Comparison of ENCODE assay signal across 8 cellular contexts in genomic region chr10:24209946-24210491, GRCh38. TPM values are rescaled to one million over a fixed set of nuclear protein-coding genes. Genes with fewer than 3 reads are reported as not detected.
DNase-seq lines count a peak whose midpoint lies in the region; ATAC-seq, FAIRE-seq and TF ChIP-seq lines count a peak whose summit lies in the region.

No MANE protein-coding gene starts in this region.

- TF ChIP-seq EP300 in gastroesophageal sphincter (IDR thresholded peaks at IDR 0.05) (no peak), sigmoid colon (IDR thresholded peaks at IDR 0.05) (no peak)

- TF ChIP-seq POLR2A in gastroesophageal sphincter (IDR thresholded peaks at IDR 0.05): no peak
- no peak for TF ChIP-seq POLR2A in sigmoid colon (IDR thresholded peaks at IDR 0.05)

- H3K9me3 ChIP-seq in gastroesophageal sphincter: no peaks in the 10 kb centered on the region
- no peaks in the 10 kb centered on the region for H3K9me3 ChIP-seq in sigmoid colon

- ATAC-seq in GM18873 (IDR thresholded peaks at IDR 0.05; ENCODE audit: low FRiP score, unreplicated experiment): peak; percentile 69
- ATAC-seq in HG03060 (IDR thresholded peaks at IDR 0.05; ENCODE audit: low read depth, unreplicated experiment): peak; percentile 61
- no peak for ATAC-seq in gastroesophageal sphincter

- H3K27ac ChIP-seq in gastroesophageal sphincter (peak overlapping the region in 3 of 4 donors; percentile 85 to 92 (median 88)), sigmoid colon (peak overlapping the region; percentile 83 to 89 (median 87))

- no peak for FAIRE-seq in D721Med (lab: Jason Lieb, UNC)

- intact Hi-C loops in sigmoid colon (cut with DNase I): loop anchor here (10.0 kb wide), 1 partner anchor 145 kb away; no protein-coding TSS in a partner anchor

- CTCF ChIA-PET in AG04449 (lab: Yijun Ruan, JAX): interaction anchor here (0.8 to 3.8 kb wide), 10 partner anchors 12 to 347 kb away, joined by 3 to 24 read pairs (median 4); no protein-coding TSS in a partner anchor

- H3K27me3 ChIP-seq in gastroesophageal sphincter (no peaks in the 10 kb centered on the region), sigmoid colon (no peaks in the 10 kb centered on the region)

- POLR2A ChIA-PET in AG04449 (lab: Yijun Ruan, JAX): no interaction called here

- TF ChIP-seq CTCF in AG04449 (IDR thresholded peaks at IDR 0.05; ENCODE audit: insufficient read depth, low read length, missing control alignments) (no peak), gastroesophageal sphincter (IDR thresholded peaks at IDR 0.05) (no peak), sigmoid colon (IDR thresholded peaks at IDR 0.05) (no peak), D721Med (IDR thresholded peaks at IDR 0.05; ENCODE audit: insufficient read depth, missing control alignments) (no peak)

- 0 to 6% methylated on average over 6 of the region's 12 CpGs for WGBS in gastroesophageal sphincter (ENCODE audit: low coverage in 1 of 2), 2 donors
- WGBS in sigmoid colon, 2 donors: 16 to 27% methylated on average over 12 of the region's 12 CpGs

- H3K36me3 ChIP-seq in gastroesophageal sphincter (no peaks in the 10 kb centered on the region), sigmoid colon (no peaks in the 10 kb centered on the region)

- DNase-seq in AG04449 (ENCODE audit: low read depth, low spot score) (peak; percentile 34), T1000 (lab: John Stamatoyannopoulos, UW) (peak; percentile 13), sigmoid colon (no peak), cerebellum (ENCODE audit: low spot score) (no peak), D721Med (ENCODE audit: insufficient read length, low spot score) (no peak)

- H3K4me1 ChIP-seq in gastroesophageal sphincter: peaks cover 3 to 43% (median 5%) of the 10 kb centered on the region in 3 donors
- H3K4me1 ChIP-seq in sigmoid colon: peaks cover 0 to 30% (median 25%) of the 10 kb centered on the region in 4 donors

- H3K4me3 ChIP-seq in AG04449 (ENCODE audit: low read depth, low read length): peak overlapping the region; percentile 59
- H3K4me3 ChIP-seq in gastroesophageal sphincter: peak overlapping the region; percentile 45 to 58
- peak overlapping the region; percentile 35 to 58 (median 57) for H3K4me3 ChIP-seq in sigmoid colon

RNA-seq across cellular contexts. Expression of gene KIAA1217, which starts 1.1 kb away (rescaled TPM):
- 10 to 100 TPM in 3 of 4 donors, 1 to 10 TPM in 1; 9.7 to 15.3 (median 12.7) TPM for total RNA-seq in gastroesophageal sphincter
- total RNA-seq in sigmoid colon: 10 to 100 TPM in 2 of 4 donors, 1 to 10 TPM in 2; 7.6 to 23.0 (median 10.1) TPM
- 10 to 100 TPM; 15.0 to 31.9 (median 15.3) TPM for polyA plus RNA-seq in sigmoid colon
- 5.6 TPM for total RNA-seq in cerebellum

Comparison
In these comparisons a context has a peak if more than half of its experiments do, and no peak if none do; other contexts are left out.
1. DNase-seq: peak in AG04449 (single experiment) and T1000 (single experiment); none in sigmoid colon (single experiment), cerebellum (single experiment) and D721Med (single experiment).
2. Peak in every context shown above with its lines, with median percentiles within 50 percentile points of each other: H3K4me3 ChIP-seq.